ENCODE assay signal across 8 cellular contexts in genomic region chr6:95431637-95432228, GRCh38.
DNase-seq lines count a peak whose midpoint lies in the region; ATAC-seq and TF ChIP-seq lines count a peak whose summit lies in the region.

No MANE protein-coding gene starts in this region.

- H3K79me1 ChIP-seq in IMR-90 (ENCODE audit: low read depth in 1 of 2, low read length in 2 of 2) = no peaks in the 10 kb centered on the region

- TF ChIP-seq CTCF in AG10803 (conservative IDR thresholded peaks at IDR 0.05; ENCODE audit: low read length) = peak; percentile 67
- peak; percentile 54 for TF ChIP-seq CTCF in GM12872 (IDR thresholded peaks at IDR 0.05; ENCODE audit: insufficient read depth, low read depth, low read length)
- TF ChIP-seq CTCF in IMR-90 (conservative IDR thresholded peaks at IDR 0.05; ENCODE audit: low read depth, low read length) = peak; percentile 68
- peak; percentile 26 to 70 (median 62) for TF ChIP-seq CTCF in upper lobe of left lung (IDR thresholded peaks at IDR 0.05)

- TF ChIP-seq RAD21 in IMR-90 (IDR thresholded peaks at IDR 0.05; ENCODE audit: low read length) = peak; percentile 61

- intact Hi-C loops in IMR-90 (cut with micrococcal nuclease) = loop anchor here (2.0 kb wide), 1 partner anchor 1089 kb away; the partner anchor contains the start of gene UFL1

- no peak overlapping the region for H2BK120ac ChIP-seq in IMR-90 (ENCODE audit: low read depth, low read length)

- H4K91ac ChIP-seq in IMR-90 (ENCODE audit: insufficient read depth, low read depth, low read length) = no peak overlapping the region

- H3K27ac ChIP-seq in IMR-90 (ENCODE audit: insufficient read depth, low read length) (no peak overlapping the region), upper lobe of left lung (no peak overlapping the region)

- H3K4me3 ChIP-seq in AG10803 (ENCODE audit: low read length) (no peak overlapping the region), IMR-90 (ENCODE audit: insufficient read depth, low read depth, low read length) (no peak overlapping the region), upper lobe of left lung (no peak overlapping the region)

- H4K5ac ChIP-seq in IMR-90 (ENCODE audit: low read depth, low read length) = no peak overlapping the region

- H2AFZ ChIP-seq in IMR-90 (replicated peaks; ENCODE audit: low read length, poor library complexity) = no peak overlapping the region

- H3K36me3 ChIP-seq in IMR-90 (ENCODE audit: control insufficient read depth, insufficient read depth, low read length) (no peaks in the 10 kb centered on the region), upper lobe of left lung (no peaks in the 10 kb centered on the region)

- H3K56ac ChIP-seq in IMR-90 (ENCODE audit: extremely low read depth, insufficient read depth, low read length) = no peak overlapping the region

- H2BK20ac ChIP-seq in IMR-90 (ENCODE audit: low read depth, low read length) = no peak overlapping the region

- H2BK5ac ChIP-seq in IMR-90 (ENCODE audit: low read depth, low read length, poor library complexity, severe bottlenecking) = no peak overlapping the region

- no TSS peak for BruUV-seq in IMR-90 (replicated peaks; lab: Mats Ljungman, UMichigan)

- H3K18ac ChIP-seq in IMR-90 (ENCODE audit: low read depth, low read length) = no peak overlapping the region

- dilution Hi-C loops in IMR-90 (cut with HindIII; ENCODE audit: low sequenced_read_pairs, unreplicated experiment) = no loop called here

- TF ChIP-seq EP300 in upper lobe of left lung (IDR thresholded peaks at IDR 0.05) = no peak

- H2BK15ac ChIP-seq in IMR-90 (ENCODE audit: low read depth, low read length) = no peak overlapping the region

- H3K27me3 ChIP-seq in IMR-90 (ENCODE audit: control insufficient read depth, insufficient read depth, low read length) (no peaks in the 10 kb centered on the region), upper lobe of left lung (no peaks in the 10 kb centered on the region)

- TF ChIP-seq POLR2A in IMR-90 (IDR thresholded peaks at IDR 0.05; ENCODE audit: low read depth, low read length) = no peak
- no peak for TF ChIP-seq POLR2A in upper lobe of left lung (IDR thresholded peaks at IDR 0.05)

- WGBS in IMR-90 (ENCODE audit: extremely low coverage in 2 of 2, insufficient read length in 1 of 2), 2 experiments = no CpG with 5 or more reads among the region's 2 CpGs
- 46 to 48% methylated on average over 2 of the region's 2 CpGs for WGBS in upper lobe of left lung, 2 donors

- DNase-seq in AG10803 (ENCODE audit: low read depth) (peak; percentile 27), IMR-90 (peak; percentile 40), RPMI8226 (peak; percentile 21), lung microvascular endothelial cell (ENCODE audit: low read depth in 2 of 2) (peak; percentile 52 to 71), upper lobe of left lung (no peak)
- peak; percentile 16 for DNase-seq in central memory CD4-positive, alpha-beta T cell

- no peaks in the 10 kb centered on the region for H3K9me3 ChIP-seq in IMR-90 (ENCODE audit: control insufficient read depth, insufficient read depth, low read length)
- H3K9me3 ChIP-seq in upper lobe of left lung = no peaks in the 10 kb centered on the region

- no peak overlapping the region for H3K4ac ChIP-seq in IMR-90 (ENCODE audit: low read depth, low read length)

- no peak overlapping the region for H4K8ac ChIP-seq in IMR-90 (ENCODE audit: low read depth in 2 of 2, low read length in 2 of 2)

- H3K9ac ChIP-seq in IMR-90 (ENCODE audit: low read depth, low read length) = no peak overlapping the region

- H2AK9ac ChIP-seq in IMR-90 (replicated peaks; ENCODE audit: low read depth, low read length, poor library complexity) = no peak overlapping the region

- no peak overlapping the region for H3K14ac ChIP-seq in IMR-90 (replicated peaks; ENCODE audit: low read depth, low read length)

- H2AK5ac ChIP-seq in IMR-90 (ENCODE audit: low read depth, low read length) = no peak overlapping the region

- no peaks in the 10 kb centered on the region for H3K9me1 ChIP-seq in IMR-90 (ENCODE audit: insufficient read depth, low read length)

- POLR2A ChIA-PET in IMR-90 (lab: Charles Lee; ENCODE audit: unreplicated experiment) = no interaction called here

- H4K20me1 ChIP-seq in IMR-90 (ENCODE audit: insufficient read depth, low read length) = no peaks in the 10 kb centered on the region

- H3K4me2 ChIP-seq in IMR-90 (ENCODE audit: low read depth, low read length) = no peak overlapping the region

- no peaks in the 10 kb centered on the region for H3K4me1 ChIP-seq in IMR-90 (ENCODE audit: control insufficient read depth, insufficient read depth, low read length)
- no peaks in the 10 kb centered on the region for H3K4me1 ChIP-seq in upper lobe of left lung

- H3K23ac ChIP-seq in IMR-90 (ENCODE audit: low read depth, low read length) = no peak overlapping the region

- CTCF ChIA-PET in IMR-90 (lab: Yijun Ruan, JAX) = no interaction called here

- in situ Hi-C loops in IMR-90 (cut with MboI; ENCODE audit: low sequenced_read_pairs) = no loop called here

- peak; percentile 71 for ATAC-seq in IMR-90 (ENCODE audit: low read depth)
- ATAC-seq in upper lobe of left lung (ENCODE audit: low FRiP score in 2 of 2) = no peak
- ATAC-seq in GM19023 (IDR thresholded peaks at IDR 0.05; ENCODE audit: unreplicated experiment) = no peak

TF ChIP-seq in IMR-90, 13 proteins besides CTCF, POLR2A, EP300 and RAD21:
- TF ChIP-seq ELK1 (IDR thresholded peaks at IDR 0.05; ENCODE audit: borderline replicate concordance, low read depth, low read length) (no peak), MAZ (IDR thresholded peaks at IDR 0.05; ENCODE audit: borderline replicate concordance, low read depth, low read length) (no peak), MAFK (IDR thresholded peaks at IDR 0.05; ENCODE audit: low read depth, low read length) (no peak), CHD1 (IDR thresholded peaks at IDR 0.05; ENCODE audit: low read depth, low read length) (no peak), BHLHE40 (IDR thresholded peaks at IDR 0.05; ENCODE audit: low read depth, low read length) (no peak), SMC3 (IDR thresholded peaks at IDR 0.05; ENCODE audit: low read depth, low read length) (peak; percentile 41; the same call in 1 of the 2 replicates), FOS (IDR thresholded peaks at IDR 0.05; ENCODE audit: low read depth, low read length) (no peak)

Comparison
In these comparisons a context has a peak if more than half of its experiments do, and no peak if none do; other contexts are left out.
1. DNase-seq: peak in AG10803 (single experiment), IMR-90 (single experiment), RPMI8226 (single experiment), central memory CD4-positive, alpha-beta T cell (single experiment) and lung microvascular endothelial cell (2 of 2); none in upper lobe of left lung (0 of 2).
2. Peak in every context shown above with its lines, with median percentiles within 50 percentile points of each other: CTCF ChIP-seq.